In genomic region chr3:48274452-48274851, GRCh38 we compare ENCODE assay signal across 35 cellular contexts. TPM values are rescaled to one million over a fixed set of nuclear protein-coding genes. Genes with fewer than 3 reads are reported as not detected.
"Had no signal": no experiment of that assay in that cellular context is flagged by ENCODE, and none has a peak within 500 bp of the region (broad histone marks: within the 10 kb centered on the region; RNA-seq: fewer than 3 reads in every experiment).

No MANE protein-coding gene starts in this region.

- H2AFZ ChIP-seq: hepatocyte, parathyroid adenoma had no signal

- H3K36me3 ChIP-seq: right atrium auricular region, right lobe of liver, transverse colon, vagina had no signal

- H3K27ac ChIP-seq: hepatocyte, left ventricle myocardium inferior, neutrophil, parathyroid adenoma, psoas muscle, right atrium auricular region, right lobe of liver, stomach, testis, thyroid gland, transverse colon, upper lobe of left lung, vagina had no signal

- H3K27me3 ChIP-seq: hepatocyte, neutrophil, right atrium auricular region, right lobe of liver, stomach, testis, thyroid gland, transverse colon, upper lobe of left lung, vagina had no signal

- ATAC-seq: mucosa of descending colon; naive thymus-derived CD4-positive, alpha-beta T cell; stimulated activated naive CD8-positive, alpha-beta T cell treated with anti-CD3 and anti-CD28 coated beads, Interleukin-15, Interleukin-2, amounts not matched to agents 100 U/mL and 50 U/mL, for 24 hours had no signal

- H3K4me1 ChIP-seq: left ventricle myocardium inferior, parathyroid adenoma, psoas muscle, right lobe of liver, testis, thyroid gland had no signal

- H3K9ac ChIP-seq: parathyroid adenoma had no signal

- DNase-seq: islet precursor cell; left ventricle myocardium inferior; midbrain; mucosa of descending colon; occipital lobe; psoas muscle; right lobe of liver; stimulated activated CD4-positive, alpha-beta T cell treated with anti-CD3 and anti-CD28 coated beads, Interleukin-1b, Interleukin-23, amount 100 ng/mL, for 48 hours; stimulated activated CD4-positive, alpha-beta T cell treated with anti-CD3 and anti-CD28 coated beads, Interleukin-4, amount 100 ng/mL, for 1 hour; stimulated activated naive B cell treated with anti-CD40 and anti-IgM and Interleukin-4, amounts not matched to agents 10 μg/mL and 1 μg/mL and 100 μg/mL, for 72 hours; stimulated activated naive CD8-positive, alpha-beta T cell treated with anti-CD3 and anti-CD28 coated beads, Interleukin-15, Interleukin-2, amounts not matched to agents 100 U/mL and 50 U/mL, for 24 hours; stomach; testis; thyroid gland; transverse colon had no signal

- H3K4me2 ChIP-seq: hepatocyte, smooth muscle cell had no signal

- H3K9me3 ChIP-seq: left ventricle myocardium inferior, mucosa of descending colon, neutrophil, psoas muscle, right atrium auricular region, right lobe of liver, stomach, testis, thyroid gland, transverse colon, upper lobe of left lung, vagina had no signal

- H3K4me3 ChIP-seq: hepatocyte, left ventricle myocardium inferior, lung, mucosa of descending colon, psoas muscle, right atrium auricular region, right lobe of liver, smooth muscle cell, stomach, testis, thyroid gland, transverse colon, upper lobe of left lung, vagina had no signal

RNA-seq across cellular contexts. Expression of gene CAMP, which starts 51.2 kb away (rescaled TPM):
- total RNA-seq: hepatocyte; kidney epithelial cell; left ventricle myocardium inferior; mucosa of descending colon; myocyte; natural killer cell treated with Interleukin-12 subunit alpha and Interleukin-12 subunit beta and Interleukin-15 and Interleukin-18, amount 100 ng/mL, for 72 hours; neural crest cell; occipital lobe; osteocyte; posterior vena cava; skeletal muscle tissue; smooth muscle cell; transverse colon; urinary bladder; vagina had no signal
- polyA plus RNA-seq: hepatocyte; naive thymus-derived CD4-positive, alpha-beta T cell; smooth muscle cell had no signal

RNA-seq across cellular contexts. Expression of gene SPINK8, which starts 59.0 kb away (rescaled TPM):
- total RNA-seq: hepatocyte; kidney epithelial cell; left ventricle myocardium inferior; lower leg skin; lung; mesenteric fat pad; mucosa of descending colon; myocyte; naive thymus-derived CD4-positive, alpha-beta T cell; natural killer cell treated with Interleukin-12 subunit alpha and Interleukin-12 subunit beta and Interleukin-15 and Interleukin-18, amount 100 ng/mL, for 72 hours; neural crest cell; occipital lobe; osteocyte; posterior vena cava; psoas muscle; renal cortical epithelial cell; right atrium auricular region; right lobe of liver; skeletal muscle tissue; smooth muscle cell; stomach; testis; thyroid gland; transverse colon; upper lobe of left lung; urinary bladder; vagina had no signal
- polyA plus RNA-seq: hepatocyte; lung; naive thymus-derived CD4-positive, alpha-beta T cell; psoas muscle; smooth muscle cell; stomach; urinary bladder had no signal
